ENCODE assay signal across 34 cellular contexts in genomic region chr14:29629839-29630238, GRCh38.
"Had no signal": no experiment of that assay in that cellular context is flagged by ENCODE, and none has a peak within 500 bp of the region (broad histone marks: within the 10 kb centered on the region; RNA-seq: fewer than 3 reads in every experiment).

No MANE protein-coding gene starts in this region.

- DNase-seq: activated CD4-positive, alpha-beta memory T cell treated with anti-CD3 and anti-CD28 coated beads for 36 hours; activated CD4-positive, alpha-beta T cell treated with anti-CD3 and anti-CD28 coated beads for 36 hours; activated CD4-positive, alpha-beta T cell treated with anti-CD3 and anti-CD28 coated beads, Interleukin-2, amount 10 ng/mL, durations not matched to agents 24 days and 14 days; activated CD4-positive, CD25-positive, alpha-beta regulatory T cell; activated CD4-positive, CD25-positive, alpha-beta regulatory T cell treated with anti-CD3 and anti-CD28 coated beads, Interleukin-2, amount 50 U/mL, for 72 hours; activated CD8-positive, alpha-beta memory T cell treated with anti-CD3 and anti-CD28 coated beads, Interleukin-2, amount 10 ng/mL, durations not matched to agents 7 days and 5 days; activated CD8-positive, alpha-beta memory T cell treated with anti-CD3 and anti-CD28 coated beads, Interleukin-2, amount 50 U/mL, for 4 hours; activated CD8-positive, alpha-beta T cell treated with anti-CD3 and anti-CD28 coated beads, Interleukin-2, amount 10 ng/mL, durations not matched to agents 7 days and 5 days; activated effector memory CD4-positive, alpha-beta T cell treated with anti-CD3 and anti-CD28 coated beads, Interleukin-2, amount 50 U/mL, for 16 hours; activated naive CD4-positive, alpha-beta T cell treated with anti-CD3 and anti-CD28 coated beads for 36 hours; activated naive CD8-positive, alpha-beta T cell treated with anti-CD3 and anti-CD28 coated beads for 36 hours; activated naive CD8-positive, alpha-beta T cell treated with anti-CD3 and anti-CD28 coated beads, Interleukin-2, amount 50 U/mL, for 24 hours; activated T-cell treated with anti-CD3 and anti-CD28 coated beads, Interleukin-2, amount 50 U/mL, for 1 hour; activated T-cell treated with anti-CD3 and anti-CD28 coated beads, Interleukin-2, amount 50 U/mL, for 48 hours; adrenal gland; dorsolateral prefrontal cortex; effector memory CD4-positive, alpha-beta T cell; endodermal cell; erythroblast; foreskin melanocyte; heart right ventricle had no signal

- H3K27ac Mint-ChIP-seq: activated CD4-positive, alpha-beta memory T cell treated with anti-CD3 and anti-CD28 coated beads for 36 hours; activated CD4-positive, alpha-beta T cell treated with anti-CD3 and anti-CD28 coated beads for 36 hours; activated CD4-positive, alpha-beta T cell treated with anti-CD3 and anti-CD28 coated beads, Interleukin-2, amount 10 ng/mL, durations not matched to agents 24 days and 14 days; activated CD8-positive, alpha-beta memory T cell treated with anti-CD3 and anti-CD28 coated beads, Interleukin-2, amount 10 ng/mL, durations not matched to agents 7 days and 5 days; activated CD8-positive, alpha-beta T cell treated with anti-CD3 and anti-CD28 coated beads, Interleukin-2, amount 10 ng/mL, durations not matched to agents 7 days and 5 days; activated naive CD4-positive, alpha-beta T cell treated with anti-CD3 and anti-CD28 coated beads for 36 hours; activated naive CD4-positive, alpha-beta T cell treated with anti-CD3 and anti-CD28 coated beads, Interleukin-2, amount 50 U/mL, for 24 hours; activated naive CD8-positive, alpha-beta T cell treated with anti-CD3 and anti-CD28 coated beads for 36 hours; activated naive CD8-positive, alpha-beta T cell treated with anti-CD3 and anti-CD28 coated beads, Interleukin-2, amount 50 U/mL, for 24 hours; activated T-helper 1 cell treated with anti-CD3 and anti-CD28 coated beads, Interleukin-12 subunit alpha, Interleukin-12 subunit beta, Interleukin-2, Interleukin-4 antibody, amounts not matched to agents 30 ng/mL and 10 ng/mL and 1 ng/mL, durations not matched to agents 14 hours and 24 hours and 36 hours; activated T-helper 2 cell treated with anti-CD3 and anti-CD28 coated beads, Interferon-gamma antibody, Interleukin-2, Interleukin-4, amounts not matched to agents 10 μg/mL and 5 μg/mL and 100 μg/mL, durations not matched to agents 14 hours and 24 hours and 36 hours; brain; dendritic cell treated with granulocyte-macrophage colony-stimulating factor and Interleukin-4, amounts not matched to agents 40 ng/mL and 50 ng/mL, for 4 days; endodermal cell; T-helper 1 cell treated with Interleukin-12 subunit alpha and Interleukin-12 subunit beta and Interleukin-4 antibody, amounts not matched to agents 30 μg/mL and 1 μg/mL, for 36 hours had no signal

- H3K4me1 ChIP-seq: adrenal gland, ascending aorta, breast epithelium, esophagus muscularis mucosa, gastroesophageal sphincter, heart right ventricle had no signal

- H3K27me3 ChIP-seq: adrenal gland, ascending aorta, breast epithelium, dorsolateral prefrontal cortex, esophagus muscularis mucosa, gastroesophageal sphincter, heart right ventricle, hepatocyte had no signal

- H3K9me3 ChIP-seq: adrenal gland, ascending aorta, breast epithelium, esophagus muscularis mucosa, gastroesophageal sphincter, heart right ventricle had no signal

- H3K36me3 ChIP-seq: adrenal gland, breast epithelium, esophagus muscularis mucosa had no signal

- H3K4me3 ChIP-seq: adrenal gland, ascending aorta, breast epithelium, coronary artery, dorsolateral prefrontal cortex, esophagus muscularis mucosa, gastroesophageal sphincter, heart right ventricle, hepatocyte had no signal

- H3K4me3 Mint-ChIP-seq: activated CD4-positive, alpha-beta memory T cell treated with anti-CD3 and anti-CD28 coated beads for 36 hours; activated CD4-positive, alpha-beta T cell treated with anti-CD3 and anti-CD28 coated beads for 36 hours; activated CD4-positive, alpha-beta T cell treated with anti-CD3 and anti-CD28 coated beads, Interleukin-2, amount 10 ng/mL, durations not matched to agents 24 days and 14 days; activated CD8-positive, alpha-beta memory T cell treated with anti-CD3 and anti-CD28 coated beads, Interleukin-2, amount 10 ng/mL, durations not matched to agents 7 days and 5 days; activated CD8-positive, alpha-beta T cell treated with anti-CD3 and anti-CD28 coated beads, Interleukin-2, amount 10 ng/mL, durations not matched to agents 7 days and 5 days; activated naive CD4-positive, alpha-beta T cell treated with anti-CD3 and anti-CD28 coated beads for 36 hours; activated naive CD4-positive, alpha-beta T cell treated with anti-CD3 and anti-CD28 coated beads, Interleukin-2, amount 50 U/mL, for 24 hours; activated naive CD8-positive, alpha-beta T cell treated with anti-CD3 and anti-CD28 coated beads for 36 hours; activated naive CD8-positive, alpha-beta T cell treated with anti-CD3 and anti-CD28 coated beads, Interleukin-2, amount 50 U/mL, for 24 hours; activated T-helper 1 cell treated with anti-CD3 and anti-CD28 coated beads, Interleukin-12 subunit alpha, Interleukin-12 subunit beta, Interleukin-2, Interleukin-4 antibody, amounts not matched to agents 30 ng/mL and 10 ng/mL and 1 ng/mL, durations not matched to agents 14 hours and 24 hours and 36 hours; brain; central memory CD8-positive, alpha-beta T cell; dendritic cell treated with granulocyte-macrophage colony-stimulating factor and Interleukin-4, amounts not matched to agents 40 ng/mL and 50 ng/mL, for 4 days; endodermal cell; T-helper 1 cell treated with Interleukin-12 subunit alpha and Interleukin-12 subunit beta and Interleukin-4 antibody, amounts not matched to agents 30 μg/mL and 1 μg/mL, for 36 hours had no signal

- H3K9me3 Mint-ChIP-seq: activated CD4-positive, alpha-beta T cell treated with anti-CD3 and anti-CD28 coated beads, Interleukin-2, amount 10 ng/mL, durations not matched to agents 24 days and 14 days; activated naive CD4-positive, alpha-beta T cell treated with anti-CD3 and anti-CD28 coated beads for 36 hours; activated naive CD4-positive, alpha-beta T cell treated with anti-CD3 and anti-CD28 coated beads, Interleukin-2, amount 50 U/mL, for 24 hours; activated naive CD8-positive, alpha-beta T cell treated with anti-CD3 and anti-CD28 coated beads for 36 hours; activated naive CD8-positive, alpha-beta T cell treated with anti-CD3 and anti-CD28 coated beads, Interleukin-2, amount 50 U/mL, for 24 hours; brain; dendritic cell treated with granulocyte-macrophage colony-stimulating factor and Interleukin-4, amounts not matched to agents 40 ng/mL and 50 ng/mL, for 4 days; endodermal cell had no signal

- H3K27ac ChIP-seq: adrenal gland, ascending aorta, breast epithelium, coronary artery, dorsolateral prefrontal cortex, esophagus muscularis mucosa, gastroesophageal sphincter, heart right ventricle, hepatocyte had no signal

- H3K36me3 Mint-ChIP-seq: activated CD4-positive, alpha-beta memory T cell treated with anti-CD3 and anti-CD28 coated beads for 36 hours; activated CD8-positive, alpha-beta memory T cell treated with anti-CD3 and anti-CD28 coated beads, Interleukin-2, amount 10 ng/mL, durations not matched to agents 7 days and 5 days; activated naive CD4-positive, alpha-beta T cell treated with anti-CD3 and anti-CD28 coated beads, Interleukin-2, amount 50 U/mL, for 24 hours; activated naive CD8-positive, alpha-beta T cell treated with anti-CD3 and anti-CD28 coated beads for 36 hours; brain had no signal

- H3K4me1 Mint-ChIP-seq: activated CD4-positive, alpha-beta T cell treated with anti-CD3 and anti-CD28 coated beads for 36 hours; activated CD4-positive, alpha-beta T cell treated with anti-CD3 and anti-CD28 coated beads, Interleukin-2, amount 10 ng/mL, durations not matched to agents 24 days and 14 days; activated CD8-positive, alpha-beta memory T cell treated with anti-CD3 and anti-CD28 coated beads, Interleukin-2, amount 10 ng/mL, durations not matched to agents 7 days and 5 days; activated naive CD4-positive, alpha-beta T cell treated with anti-CD3 and anti-CD28 coated beads, Interleukin-2, amount 50 U/mL, for 24 hours; activated naive CD8-positive, alpha-beta T cell treated with anti-CD3 and anti-CD28 coated beads for 36 hours; activated naive CD8-positive, alpha-beta T cell treated with anti-CD3 and anti-CD28 coated beads, Interleukin-2, amount 50 U/mL, for 24 hours; brain; central memory CD8-positive, alpha-beta T cell; endodermal cell had no signal

- H3K27me3 Mint-ChIP-seq: activated CD4-positive, alpha-beta memory T cell treated with anti-CD3 and anti-CD28 coated beads for 36 hours; activated CD4-positive, alpha-beta T cell treated with anti-CD3 and anti-CD28 coated beads for 36 hours; activated CD4-positive, alpha-beta T cell treated with anti-CD3 and anti-CD28 coated beads, Interleukin-2, amount 10 ng/mL, durations not matched to agents 24 days and 14 days; activated CD8-positive, alpha-beta memory T cell treated with anti-CD3 and anti-CD28 coated beads, Interleukin-2, amount 10 ng/mL, durations not matched to agents 7 days and 5 days; activated naive CD4-positive, alpha-beta T cell treated with anti-CD3 and anti-CD28 coated beads, Interleukin-2, amount 50 U/mL, for 24 hours; activated naive CD8-positive, alpha-beta T cell treated with anti-CD3 and anti-CD28 coated beads for 36 hours; activated naive CD8-positive, alpha-beta T cell treated with anti-CD3 and anti-CD28 coated beads, Interleukin-2, amount 50 U/mL, for 24 hours; brain; central memory CD8-positive, alpha-beta T cell; dendritic cell treated with granulocyte-macrophage colony-stimulating factor and Interleukin-4, amounts not matched to agents 40 ng/mL and 50 ng/mL, for 4 days had no signal
